In the genomic region with DNA sequence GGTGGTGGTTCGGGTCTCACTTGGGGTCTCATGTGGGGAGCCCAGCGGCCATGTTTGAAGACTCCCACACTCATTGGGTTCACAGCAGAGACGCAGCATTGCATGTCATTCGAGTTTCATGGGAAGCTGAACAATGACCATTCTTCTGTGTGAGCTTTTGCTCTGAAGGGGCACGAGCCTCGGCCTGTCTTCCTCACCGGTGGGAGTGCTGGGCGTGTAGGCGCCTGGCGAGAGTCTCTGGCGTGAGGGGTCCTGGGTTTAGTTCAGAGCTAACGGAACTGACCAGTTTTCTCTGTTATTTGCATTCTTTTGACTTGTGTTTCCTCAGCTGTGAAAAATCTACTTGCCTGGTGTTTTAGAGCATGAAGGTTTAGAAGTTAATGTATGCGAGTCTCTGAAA, we compare ENCODE assay signal across 13 cellular contexts.
"Had no signal": no experiment of that assay in that cellular context is flagged by ENCODE, and none has a peak within 500 bp of the region (broad histone marks: within the 10 kb centered on the region; RNA-seq: fewer than 3 reads in every experiment).

No MANE protein-coding gene starts in this region.

- H3K4me3 ChIP-seq: left lung, prostate gland, tibial nerve had no signal

- H3K27me3 ChIP-seq: foreskin keratinocyte, left lung, tibial nerve had no signal

- H3K4me3 Mint-ChIP-seq: immature natural killer cell; nephron progenitor cell; stimulated activated naive CD8-positive, alpha-beta T cell treated with anti-CD3 and anti-CD28 coated beads, Interleukin-15, amount 100 ng/mL, for 72 hours had no signal

- H3K4me1 ChIP-seq: foreskin keratinocyte had no signal

- H3K4me1 Mint-ChIP-seq: activated naive CD8-positive, alpha-beta T cell treated with anti-CD3 and anti-CD28 coated beads for 36 hours; stimulated activated naive CD8-positive, alpha-beta T cell treated with anti-CD3 and anti-CD28 coated beads, Interleukin-15, amount 100 ng/mL, for 72 hours had no signal

- H3K27me3 Mint-ChIP-seq: activated naive CD8-positive, alpha-beta T cell treated with anti-CD3 and anti-CD28 coated beads for 36 hours; stimulated activated naive CD8-positive, alpha-beta T cell treated with anti-CD3 and anti-CD28 coated beads, Interleukin-15, amount 100 ng/mL, for 72 hours had no signal

- H3K27ac ChIP-seq: foreskin keratinocyte, left lung, prostate gland, tibial nerve, WERI-Rb-1 had no signal

- DNase-seq: activated CD4-positive, alpha-beta T cell treated with anti-CD3 and anti-CD28 coated beads for 1 hour; activated CD4-positive, alpha-beta T cell treated with anti-CD3 and anti-CD28 coated beads, Interleukin-2, amount 50 U/mL, for 1 hour; activated T-cell treated with anti-CD3 and anti-CD28 coated beads, Interleukin-2, amount 50 U/mL, for 1 hour; effector CD4-positive, alpha-beta T cell had no signal

- H3K9me3 ChIP-seq: left lung, prostate gland, tibial nerve had no signal

- H3K9me3 Mint-ChIP-seq: activated naive CD8-positive, alpha-beta T cell treated with anti-CD3 and anti-CD28 coated beads for 36 hours; immature natural killer cell; nephron progenitor cell; stimulated activated naive CD8-positive, alpha-beta T cell treated with anti-CD3 and anti-CD28 coated beads, Interleukin-15, amount 100 ng/mL, for 72 hours had no signal

- H3K36me3 Mint-ChIP-seq: activated naive CD8-positive, alpha-beta T cell treated with anti-CD3 and anti-CD28 coated beads for 36 hours; immature natural killer cell had no signal

- H3K36me3 ChIP-seq: prostate gland had no signal

- H3K27ac Mint-ChIP-seq: activated naive CD8-positive, alpha-beta T cell treated with anti-CD3 and anti-CD28 coated beads for 36 hours had no signal
